8 cellular contexts compared by ENCODE assay signal in genomic region chr6:98947411-98948292, GRCh38. TPM values are rescaled to one million over a fixed set of nuclear protein-coding genes. Genes with fewer than 3 reads are reported as not detected.
DNase-seq lines count a peak whose midpoint lies in the region; ATAC-seq and TF ChIP-seq lines count a peak whose summit lies in the region.

FBXL4 (minus strand) TSS chr6:98947946; CDS start chr6:98926988, 20,958 bp downstream.

- intact Hi-C loops in activated CD4-positive, alpha-beta T cell treated with anti-CD3 and anti-CD28 coated beads for 36 hours (cut with DNase I, micrococcal nuclease), result loop anchor here (1.0 to 10.0 kb wide), 7 partner anchors 113 to 1665 kb away; partner anchors contain the start of genes POU3F2 (in 2 of the 2), COQ3 (in 1 of the 2), MMS22L (in 1 of the 2) and PNISR (in 1 of the 2)

- no peaks in the 10 kb centered on the region for H3K27me3 Mint-ChIP-seq in activated CD4-positive, alpha-beta T cell treated with anti-CD3 and anti-CD28 coated beads for 36 hours

- ATAC-seq in GM18909 (IDR thresholded peaks at IDR 0.05; ENCODE audit: poor library complexity, unreplicated experiment) (peak; percentile 81), HG03139 (IDR thresholded peaks at IDR 0.05; ENCODE audit: unreplicated experiment) (peak; percentile 73)
- ATAC-seq in activated CD4-positive, alpha-beta T cell treated with anti-CD3 and anti-CD28 coated beads for 36 hours, result peak; percentile 87

- H3K4me3 ChIP-seq in AG10803 (ENCODE audit: low read length) (peak within 1 kb of the TSS; percentile 74), choroid plexus epithelial cell (ENCODE audit: low read depth, low read length) (peak within 1 kb of the TSS; percentile 75)

- peak; percentile 74 for DNase-seq in AG10803 (ENCODE audit: low read depth)
- peak; percentile 84 for DNase-seq in NCI-H460 (ENCODE audit: extremely low read depth, low read depth)
- DNase-seq in activated CD4-positive, alpha-beta T cell treated with anti-CD3 and anti-CD28 coated beads for 36 hours, result peak; percentile 92
- DNase-seq in choroid plexus epithelial cell (ENCODE audit: low read depth), result peak; percentile 86
- DNase-seq in kidney tubule cell (ENCODE audit: low spot score), result peak; percentile 90
- DNase-seq in stimulated activated CD4-positive, alpha-beta T cell treated with anti-CD3 and anti-CD28 coated beads, Interleukin-1b, Interleukin-23, amount 100 ng/mL, for 4 hours (ENCODE audit: low read depth in 2 of 2), result peak; percentile 73 to 75

- peak within 1 kb of the TSS; percentile 93 for H3K4me3 Mint-ChIP-seq in activated CD4-positive, alpha-beta T cell treated with anti-CD3 and anti-CD28 coated beads for 36 hours

- peaks cover 4% of the 10 kb centered on the region for H3K9me3 Mint-ChIP-seq in activated CD4-positive, alpha-beta T cell treated with anti-CD3 and anti-CD28 coated beads for 36 hours (ENCODE audit: low read depth)

- H3K36me3 Mint-ChIP-seq in activated CD4-positive, alpha-beta T cell treated with anti-CD3 and anti-CD28 coated beads for 36 hours (ENCODE audit: low read depth), result peaks cover 12% of the 10 kb centered on the region

- POLR2A ChIA-PET in activated CD4-positive, alpha-beta T cell treated with anti-CD3 and anti-CD28 coated beads for 36 hours (lab: Charles Lee), result no interaction called here

- peak within 1 kb of the TSS; percentile 97 for H3K27ac Mint-ChIP-seq in activated CD4-positive, alpha-beta T cell treated with anti-CD3 and anti-CD28 coated beads for 36 hours

- CTCF ChIA-PET in activated CD4-positive, alpha-beta T cell treated with anti-CD3 and anti-CD28 coated beads for 36 hours (lab: Charles Lee), result no interaction called here

- TF ChIP-seq CTCF in AG10803 (conservative IDR thresholded peaks at IDR 0.05; ENCODE audit: low read length), result no peak
- TF ChIP-seq CTCF in choroid plexus epithelial cell (conservative IDR thresholded peaks at IDR 0.05; ENCODE audit: low read depth, low read length), result no peak

- peaks cover 30% of the 10 kb centered on the region for H3K4me1 Mint-ChIP-seq in activated CD4-positive, alpha-beta T cell treated with anti-CD3 and anti-CD28 coated beads for 36 hours

RNA-seq across cellular contexts. Expression of gene FBXL4, which starts in this region (rescaled TPM):
- 15.4 and 16.7 TPM in 2 replicates for total RNA-seq in NCI-H460 (2014; rRNA removed; shearing (Covaris generic))
- polyA plus RNA-seq in NCI-H460 (2014; cell fraction: nucleus; rRNA removed), result 9.5 and 12.3 TPM in 2 replicates
- 10 to 100 TPM; 16.2 to 16.5 TPM for total RNA-seq in activated CD4-positive, alpha-beta T cell treated with anti-CD3 and anti-CD28 coated beads for 36 hours

Comparison
In these comparisons a context has a peak if more than half of its experiments do, and no peak if none do; other contexts are left out.
1. Peak in every context shown above with its lines: DNase-seq, ATAC-seq and H3K4me3 ChIP-seq.